ENCODE assay signal across 18 cellular contexts in the genomic region with DNA sequence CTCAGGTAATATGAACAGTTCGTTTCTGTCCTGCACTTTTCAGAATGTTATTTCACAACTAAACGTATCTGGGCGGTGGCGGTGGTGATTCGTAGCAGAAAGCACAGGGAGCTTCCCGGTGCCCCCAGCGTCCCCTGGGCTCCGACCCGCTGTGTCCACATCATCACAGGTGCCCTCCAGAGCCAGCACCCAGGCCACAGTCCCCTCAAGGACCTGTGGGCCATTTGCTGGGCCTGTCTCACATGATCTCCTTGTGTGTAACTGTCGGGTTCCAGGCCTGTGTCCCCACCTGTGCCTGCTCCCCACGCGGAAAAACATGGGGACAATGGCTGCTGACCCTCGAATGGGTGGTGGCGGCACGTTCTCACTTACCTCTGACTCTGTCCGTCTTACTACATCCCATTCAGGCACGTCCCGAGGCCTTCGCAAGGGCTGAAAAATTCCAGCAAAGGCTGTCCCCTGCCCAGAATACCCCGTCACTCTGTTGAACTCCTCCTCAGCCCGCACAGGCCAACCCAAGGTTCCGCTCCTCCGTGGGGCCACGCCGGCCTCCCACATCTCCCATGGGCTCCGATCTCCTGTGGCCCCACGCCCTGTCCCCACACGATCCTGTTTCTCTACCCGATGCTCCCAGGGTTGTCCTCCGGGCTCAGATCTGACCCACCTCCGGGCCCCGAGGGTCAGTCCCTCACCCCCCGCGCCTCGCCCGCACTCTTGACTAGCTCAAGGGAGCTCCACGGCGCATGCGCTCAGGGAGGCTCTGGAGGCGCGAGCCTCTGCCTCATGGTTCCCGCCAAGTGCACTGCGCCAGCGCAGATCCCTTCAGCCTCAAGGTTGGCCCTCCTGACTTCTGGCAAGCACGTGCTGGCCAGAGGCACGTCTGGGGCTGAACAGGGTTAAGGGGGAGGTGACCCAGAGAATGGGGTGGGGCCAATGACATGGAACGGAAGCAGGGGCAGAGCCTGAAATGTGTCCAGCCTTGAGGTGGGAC. TPM values are rescaled to one million over a fixed set of nuclear protein-coding genes. Genes with fewer than 3 reads are reported as not detected.
A peak's percentile ranks its signal among the peaks of the same experiment; 100 is the strongest.
DNase-seq lines count a peak whose midpoint lies in the region; ATAC-seq and TF ChIP-seq lines count a peak whose summit lies in the region.
"Had no signal": no experiment of that assay in that cellular context is flagged by ENCODE, and none has a peak within 500 bp of the region (broad histone marks: within the 10 kb centered on the region; RNA-seq: fewer than 3 reads in every experiment).

No MANE protein-coding gene starts in this region.

- H3K4me1 ChIP-seq in Caco-2: peaks cover 10% of the 10 kb centered on the region; the same call in 1 of the 2 replicates
- H3K4me1 ChIP-seq in esophagus muscularis mucosa: peaks cover 8 to 25% (median 15%) of the 10 kb centered on the region in 4 donors
- H3K4me1 ChIP-seq: uterus had no signal

- POLR2A ChIA-PET in activated CD8-positive, alpha-beta T cell treated with anti-CD3 and anti-CD28 coated beads for 36 hours (lab: Charles Lee): interaction anchor here (0.6 kb wide), 1 partner anchor 8 kb away, joined by 3 read pairs; no protein-coding TSS in a partner anchor
- POLR2A ChIA-PET in Caco-2 (lab: Charles Lee): no interaction called here

- BruUV-seq in Caco-2 (replicated peaks; lab: Mats Ljungman, UMichigan): no TSS peak

- H3K36me3 ChIP-seq in Caco-2 (ENCODE audit: control insufficient read depth, insufficient read depth, low read length) (peaks cover 4% of the 10 kb centered on the region; the same call in 1 of the 2 replicates), esophagus muscularis mucosa (peaks cover 19 to 46% (median 37%) of the 10 kb centered on the region in 4 donors)
- H3K36me3 ChIP-seq: uterus had no signal

- intact Hi-C loops in activated CD8-positive, alpha-beta T cell treated with anti-CD3 and anti-CD28 coated beads for 36 hours (cut with micrococcal nuclease): no loop called here
- intact Hi-C loops in Caco-2 (cut with micrococcal nuclease; ENCODE audit: unreplicated experiment) (no loop called here), esophagus muscularis mucosa (cut with DNase I) (no loop called here)

- TF ChIP-seq EP300 in esophagus muscularis mucosa (IDR thresholded peaks at IDR 0.05): no peak

- H3K27ac ChIP-seq in esophagus muscularis mucosa (replicated peaks in 1 of 4): no peak overlapping the region
- H3K27ac ChIP-seq: uterus had no signal

- no peak overlapping the region for H3K4me3 ChIP-seq in Caco-2 (ENCODE audit: low read depth, low read length)
- no peak overlapping the region for H3K4me3 ChIP-seq in esophagus muscularis mucosa
- H3K4me3 ChIP-seq: left lung, PC-9, smooth muscle cell, uterus had no signal

- peaks cover 52% of the 10 kb centered on the region for H3K36me3 Mint-ChIP-seq in activated naive CD4-positive, alpha-beta T cell treated with anti-CD3 and anti-CD28 coated beads, Interleukin-2, amount 10 ng/mL, durations not matched to agents 7 days and 5 days
- peaks cover 45% of the 10 kb centered on the region for H3K36me3 Mint-ChIP-seq in activated CD8-positive, alpha-beta T cell treated with anti-CD3 and anti-CD28 coated beads for 36 hours (ENCODE audit: low read depth)
- H3K36me3 Mint-ChIP-seq in Caco-2 (ENCODE audit: insufficient read depth, unreplicated experiment): peaks cover 29% of the 10 kb centered on the region

- no peak overlapping the region for H3K4me3 Mint-ChIP-seq in activated naive CD4-positive, alpha-beta T cell treated with anti-CD3 and anti-CD28 coated beads, Interleukin-2, amount 10 ng/mL, durations not matched to agents 7 days and 5 days
- no peak overlapping the region for H3K4me3 Mint-ChIP-seq in activated CD8-positive, alpha-beta T cell treated with anti-CD3 and anti-CD28 coated beads for 36 hours
- no peak overlapping the region for H3K4me3 Mint-ChIP-seq in Caco-2 (ENCODE audit: unreplicated experiment)
- H3K4me3 Mint-ChIP-seq: stimulated activated naive CD8-positive, alpha-beta T cell treated with anti-CD3 and anti-CD28 coated beads, Interleukin-15, Interleukin-2, amounts not matched to agents 100 ng/mL and 50 ng/mL, for 24 hours had no signal

- TF ChIP-seq POLR2A in esophagus muscularis mucosa (IDR thresholded peaks at IDR 0.05; ENCODE audit: low read depth): no peak

- peaks cover 9% of the 10 kb centered on the region for H3K9me3 Mint-ChIP-seq in activated naive CD4-positive, alpha-beta T cell treated with anti-CD3 and anti-CD28 coated beads, Interleukin-2, amount 10 ng/mL, durations not matched to agents 7 days and 5 days
- H3K9me3 Mint-ChIP-seq in activated CD8-positive, alpha-beta T cell treated with anti-CD3 and anti-CD28 coated beads for 36 hours: peaks cover 1% of the 10 kb centered on the region
- peaks cover 13% of the 10 kb centered on the region for H3K9me3 Mint-ChIP-seq in Caco-2 (ENCODE audit: unreplicated experiment)
- H3K9me3 Mint-ChIP-seq: activated naive CD4-positive, alpha-beta T cell treated with anti-CD3 and anti-CD28 coated beads, Interleukin-2, amount 50 U/mL, for 24 hours had no signal

- no peaks in the 10 kb centered on the region; the same call in 1 of the 2 replicates for H3K9me3 ChIP-seq in Caco-2
- peaks cover 0 to 7% (median 0%) of the 10 kb centered on the region in 4 donors for H3K9me3 ChIP-seq in esophagus muscularis mucosa
- H3K9me3 ChIP-seq: uterus had no signal

- ATAC-seq in activated CD8-positive, alpha-beta T cell treated with anti-CD3 and anti-CD28 coated beads for 36 hours: no peak
- peak; percentile 14 for ATAC-seq in left lobe of liver
- ATAC-seq: left lung had no signal

- no peak for DNase-seq in activated naive CD4-positive, alpha-beta T cell treated with anti-CD3 and anti-CD28 coated beads, Interleukin-2, amount 10 ng/mL, durations not matched to agents 7 days and 5 days
- DNase-seq in activated naive CD4-positive, alpha-beta T cell treated with anti-CD3 and anti-CD28 coated beads, Interleukin-2, amount 50 U/mL, for 16 hours: no peak
- no peak for DNase-seq in activated CD8-positive, alpha-beta T cell treated with anti-CD3 and anti-CD28 coated beads for 36 hours
- no peak for DNase-seq in left lobe of liver (ENCODE audit: low spot score)
- DNase-seq in superior temporal gyrus (ENCODE audit: extremely low spot score): no peak
- DNase-seq in Caco-2: no peak
- no peak for DNase-seq in HuH-7 (ENCODE audit: low spot score)
- no peak for DNase-seq in esophagus muscularis mucosa (ENCODE audit: extremely low spot score)
- DNase-seq: effector CD4-positive, alpha-beta T cell; Karpas-422; left lung; NCI-H446 treated with DMSO at 0.1 percent for 48 hours; PC-9; uterus had no signal

- no peak for TF ChIP-seq CTCF in activated CD8-positive, alpha-beta T cell treated with anti-CD3 and anti-CD28 coated beads for 36 hours (IDR thresholded peaks at IDR 0.05)
- TF ChIP-seq CTCF in Caco-2 (IDR thresholded peaks at IDR 0.05; ENCODE audit: insufficient read depth in 1 of 2, low read depth in 1 of 2, low read length in 1 of 2, severe bottlenecking in 1 of 2, unreplicated experiment in 1 of 2): no peak
- no peak for TF ChIP-seq CTCF in esophagus muscularis mucosa (IDR thresholded peaks at IDR 0.05)

- H3K27me3 Mint-ChIP-seq in activated naive CD4-positive, alpha-beta T cell treated with anti-CD3 and anti-CD28 coated beads, Interleukin-2, amount 10 ng/mL, durations not matched to agents 7 days and 5 days: peaks cover 12% of the 10 kb centered on the region
- H3K27me3 Mint-ChIP-seq in activated CD8-positive, alpha-beta T cell treated with anti-CD3 and anti-CD28 coated beads for 36 hours: no peaks in the 10 kb centered on the region
- no peaks in the 10 kb centered on the region for H3K27me3 Mint-ChIP-seq in Caco-2 (ENCODE audit: insufficient read depth, unreplicated experiment)
- H3K27me3 Mint-ChIP-seq: activated naive CD4-positive, alpha-beta T cell treated with anti-CD3 and anti-CD28 coated beads, Interleukin-2, amount 50 U/mL, for 24 hours; stimulated activated naive CD8-positive, alpha-beta T cell treated with anti-CD3 and anti-CD28 coated beads, Interleukin-15, Interleukin-2, amounts not matched to agents 100 ng/mL and 50 ng/mL, for 24 hours had no signal

- 89% methylated on average over 47 of the region's 47 CpGs for WGBS in esophagus muscularis mucosa

- H3K27me3 ChIP-seq in Caco-2 (replicated peaks; ENCODE audit: control insufficient read depth, insufficient read depth, low read length) (no peaks in the 10 kb centered on the region), esophagus muscularis mucosa (no peaks in the 10 kb centered on the region)
- H3K27me3 ChIP-seq: left lung, uterus had no signal

- CTCF ChIA-PET in activated naive CD4-positive, alpha-beta T cell treated with anti-CD3 and anti-CD28 coated beads, Interleukin-2, amount 10 ng/mL, durations not matched to agents 7 days and 5 days (lab: Charles Lee): no interaction called here
- CTCF ChIA-PET in activated CD8-positive, alpha-beta T cell treated with anti-CD3 and anti-CD28 coated beads for 36 hours (lab: Charles Lee): no interaction called here
- CTCF ChIA-PET in Caco-2 (lab: Charles Lee): no interaction called here

- H3K27ac Mint-ChIP-seq in activated naive CD4-positive, alpha-beta T cell treated with anti-CD3 and anti-CD28 coated beads, Interleukin-2, amount 10 ng/mL, durations not matched to agents 7 days and 5 days: peak overlapping the region; percentile 52
- peak overlapping the region; percentile 7 for H3K27ac Mint-ChIP-seq in activated CD8-positive, alpha-beta T cell treated with anti-CD3 and anti-CD28 coated beads for 36 hours
- H3K27ac Mint-ChIP-seq in Caco-2 (ENCODE audit: unreplicated experiment): no peak overlapping the region
- H3K27ac Mint-ChIP-seq: progenitor cell of endocrine pancreas had no signal

- H3K4me1 Mint-ChIP-seq in activated naive CD4-positive, alpha-beta T cell treated with anti-CD3 and anti-CD28 coated beads, Interleukin-2, amount 10 ng/mL, durations not matched to agents 7 days and 5 days: peaks cover 79% of the 10 kb centered on the region
- H3K4me1 Mint-ChIP-seq in activated CD8-positive, alpha-beta T cell treated with anti-CD3 and anti-CD28 coated beads for 36 hours (ENCODE audit: low read depth): peaks cover 67% of the 10 kb centered on the region
- no peaks in the 10 kb centered on the region for H3K4me1 Mint-ChIP-seq in Caco-2 (ENCODE audit: low read depth, unreplicated experiment)

RNA-seq across cellular contexts. Expression of gene DEDD2, which starts 21.2 kb away (rescaled TPM):
- total RNA-seq in activated CD8-positive, alpha-beta T cell treated with anti-CD3 and anti-CD28 coated beads for 36 hours: 10 to 100 TPM; 21.7 to 22.5 TPM
- total RNA-seq in left lobe of liver (15.0 TPM), Caco-2 (2022) (31.2 and 31.4 TPM in 2 replicates), esophagus muscularis mucosa (10 to 100 TPM; 22.0 to 42.1 (median 31.2) TPM)

RNA-seq across cellular contexts. Expression of gene ZNF526, which starts 23.8 kb away (rescaled TPM):
- 10 to 100 TPM; 12.0 to 12.3 TPM for total RNA-seq in activated CD8-positive, alpha-beta T cell treated with anti-CD3 and anti-CD28 coated beads for 36 hours
- total RNA-seq in left lobe of liver: 5.3 TPM
- total RNA-seq in Caco-2 (2022): 19.4 and 22.6 TPM in 2 replicates
- 1 to 10 TPM; 4.3 to 8.6 (median 7.1) TPM for total RNA-seq in esophagus muscularis mucosa

RNA-seq across cellular contexts. Expression of gene GSK3A, which starts 46.1 kb away (rescaled TPM):
- total RNA-seq in activated CD8-positive, alpha-beta T cell treated with anti-CD3 and anti-CD28 coated beads for 36 hours: 10 to 100 TPM; 30.5 to 31.7 TPM
- 15.1 TPM for total RNA-seq in left lobe of liver
- total RNA-seq in Caco-2 (2022): 59.6 and 60.2 TPM in 2 replicates
- total RNA-seq in esophagus muscularis mucosa: 10 to 100 TPM; 33.8 to 46.1 (median 41.8) TPM

RNA-seq across cellular contexts. Expression of gene ERF, which starts 58.6 kb away (rescaled TPM):
- total RNA-seq in activated CD8-positive, alpha-beta T cell treated with anti-CD3 and anti-CD28 coated beads for 36 hours: 10 to 100 TPM; 60.0 to 69.2 TPM
- 35.9 TPM for total RNA-seq in left lobe of liver
- 134 and 149 TPM in 2 replicates for total RNA-seq in Caco-2 (2022)
- total RNA-seq in esophagus muscularis mucosa: 10 to 100 TPM; 16.6 to 38.8 (median 35.5) TPM
